In genomic region chr10:84524435-84524834, GRCh38 we compare ENCODE assay signal across 29 cellular contexts.
"Had no signal": no experiment of that assay in that cellular context is flagged by ENCODE, and none has a peak within 500 bp of the region (broad histone marks: within the 10 kb centered on the region; RNA-seq: fewer than 3 reads in every experiment).

No MANE protein-coding gene starts in this region.

- DNase-seq: activated CD4-positive, alpha-beta memory T cell treated with anti-CD3 and anti-CD28 coated beads for 36 hours; activated CD4-positive, alpha-beta T cell treated with anti-CD3 and anti-CD28 coated beads, Interleukin-2, amount 10 ng/mL, durations not matched to agents 7 days and 5 days; activated CD4-positive, CD25-positive, alpha-beta regulatory T cell; activated CD8-positive, alpha-beta memory T cell treated with anti-CD3 and anti-CD28 coated beads for 24 hours; activated gamma-delta T cell treated with Interleukin-2 at 50 U/mL for 16 hours; activated naive CD4-positive, alpha-beta T cell treated with anti-CD3 and anti-CD28 coated beads, Interleukin-2, amount 10 ng/mL, durations not matched to agents 7 days and 5 days; activated naive CD8-positive, alpha-beta T cell treated with anti-CD3 and anti-CD28 coated beads for 36 hours; activated T-cell treated with anti-CD3 and anti-CD28 coated beads, Interleukin-2, amount 50 U/mL, for 4 hours; caudate nucleus; KG1; MG63; MV-4-11; NCI-H1092 treated with DMSO at 0.1 percent for 48 hours; NCI-H1417 treated with DMSO at 0.1 percent for 48 hours; NCI-H1694; NCI-H2029; NCI-H2107; NCI-H345; NCI-H510A; NCI-H526 treated with DMSO at 0.1 percent for 48 hours; NCI-H82; RPMI8226; T-cell; T-helper 2 cell; T1000 had no signal

- H3K36me3 ChIP-seq: breast epithelium, MG63 had no signal

- H3K27ac Mint-ChIP-seq: activated CD4-positive, alpha-beta memory T cell treated with anti-CD3 and anti-CD28 coated beads for 36 hours; activated CD4-positive, alpha-beta T cell treated with anti-CD3 and anti-CD28 coated beads, Interleukin-2, amount 10 ng/mL, durations not matched to agents 7 days and 5 days; activated naive CD4-positive, alpha-beta T cell treated with anti-CD3 and anti-CD28 coated beads, Interleukin-2, amount 10 ng/mL, durations not matched to agents 7 days and 5 days; activated naive CD8-positive, alpha-beta T cell treated with anti-CD3 and anti-CD28 coated beads for 36 hours; activated T-helper 2 cell treated with anti-CD3 and anti-CD28 coated beads, Interferon-gamma antibody, Interleukin-2, Interleukin-4, amounts not matched to agents 10 μg/mL and 5 μg/mL and 100 μg/mL, durations not matched to agents 14 hours and 24 hours and 36 hours had no signal

- H3K4me3 ChIP-seq: breast epithelium, MG63, SK-N-MC had no signal

- H3K4me1 ChIP-seq: breast epithelium had no signal

- H3K4me3 Mint-ChIP-seq: activated CD4-positive, alpha-beta memory T cell treated with anti-CD3 and anti-CD28 coated beads for 36 hours; activated CD4-positive, alpha-beta T cell treated with anti-CD3 and anti-CD28 coated beads, Interleukin-2, amount 10 ng/mL, durations not matched to agents 7 days and 5 days; activated naive CD4-positive, alpha-beta T cell treated with anti-CD3 and anti-CD28 coated beads, Interleukin-2, amount 10 ng/mL, durations not matched to agents 7 days and 5 days; activated naive CD8-positive, alpha-beta T cell treated with anti-CD3 and anti-CD28 coated beads for 36 hours; activated T-cell treated with anti-CD3 and anti-CD28 coated beads, Interleukin-2, amount 50 U/mL, for 4 hours; T-cell had no signal

- ATAC-seq: activated T-cell treated with anti-CD3 and anti-CD28 coated beads, Interleukin-2, amount 50 U/mL, for 4 hours; Right ventricle myocardium inferior; T-cell had no signal

- H3K27me3 ChIP-seq: breast epithelium, MG63 had no signal

- H3K27ac ChIP-seq: breast epithelium, SK-N-MC had no signal

- H3K27me3 Mint-ChIP-seq: activated CD4-positive, alpha-beta memory T cell treated with anti-CD3 and anti-CD28 coated beads for 36 hours; activated CD4-positive, alpha-beta T cell treated with anti-CD3 and anti-CD28 coated beads, Interleukin-2, amount 10 ng/mL, durations not matched to agents 7 days and 5 days had no signal
